ENCODE assay signal across 8 cellular contexts in genomic region chr5:159316519-159317383, GRCh38. TPM values are rescaled to one million over a fixed set of nuclear protein-coding genes. Genes with fewer than 3 reads are reported as not detected.
DNase-seq lines count a peak whose midpoint lies in the region; ATAC-seq and TF ChIP-seq lines count a peak whose summit lies in the region.

No MANE protein-coding gene starts in this region.

- H3K9me3 ChIP-seq in neural progenitor cell (ENCODE audit: low read depth) (no peaks in the 10 kb centered on the region), aorta (ENCODE audit: control insufficient read depth, low read length) (no peaks in the 10 kb centered on the region)

- no peak for TF ChIP-seq POLR2A in erythroblast (IDR thresholded peaks at IDR 0.05; ENCODE audit: low read length)

- H3K36me3 ChIP-seq in neural progenitor cell (no peaks in the 10 kb centered on the region), aorta (ENCODE audit: control insufficient read depth in 1 of 2, insufficient read depth in 2 of 2, low read length in 1 of 2) (no peaks in the 10 kb centered on the region)

- H3K9ac ChIP-seq in neural progenitor cell: no peak overlapping the region

- no peak overlapping the region for H3K27ac Mint-ChIP-seq in neural progenitor cell

- H3K4me3 ChIP-seq in neural progenitor cell (no peak overlapping the region), aorta (ENCODE audit: low read length in 2 of 2) (no peak overlapping the region)

- peak overlapping the region; percentile 29 for H2AFZ ChIP-seq in neural progenitor cell (replicated peaks)

- no peaks in the 10 kb centered on the region for H3K79me2 ChIP-seq in neural progenitor cell (ENCODE audit: low read depth)

- no peaks in the 10 kb centered on the region for H3K36me3 Mint-ChIP-seq in neural progenitor cell

- no peaks in the 10 kb centered on the region for H3F3A ChIP-seq in neural progenitor cell (ENCODE audit: low read depth)

- intact Hi-C loops in aorta (cut with DNase I): no loop called here

- no peaks in the 10 kb centered on the region for H4K20me1 ChIP-seq in neural progenitor cell (ENCODE audit: low read depth)

- peaks cover 17% of the 10 kb centered on the region for H3K27me3 ChIP-seq in neural progenitor cell
- no peaks in the 10 kb centered on the region for H3K27me3 ChIP-seq in aorta (ENCODE audit: control insufficient read depth in 1 of 2, insufficient read depth in 2 of 2, low read length in 1 of 2)

- ATAC-seq in aorta (ENCODE audit: low FRiP score) (no peak), HG03159 (IDR thresholded peaks at IDR 0.05; ENCODE audit: unreplicated experiment) (no peak)

- no peaks in the 10 kb centered on the region for H3K9me3 Mint-ChIP-seq in neural progenitor cell

- H3K4me3 Mint-ChIP-seq in neural progenitor cell: no peak overlapping the region

- no peak overlapping the region for H3K4me2 ChIP-seq in neural progenitor cell

- no peaks in the 10 kb centered on the region for H3K4me1 Mint-ChIP-seq in neural progenitor cell

- H3K27ac ChIP-seq in VCaP: no peak overlapping the region
- H3K27ac ChIP-seq in neural progenitor cell: no peak overlapping the region
- no peak overlapping the region for H3K27ac ChIP-seq in aorta (ENCODE audit: low read depth in 1 of 2, low read length in 2 of 2)

- H3K4me1 ChIP-seq in neural progenitor cell (no peaks in the 10 kb centered on the region), aorta (ENCODE audit: control insufficient read depth in 1 of 2, insufficient read depth in 2 of 2, low read length in 2 of 2) (no peaks in the 10 kb centered on the region)

- DNase-seq in AG09319 (ENCODE audit: extremely low read depth, low read depth) (no peak), LoVo (ENCODE audit: low spot score) (peak; percentile 59), erythroblast (lab: John Stamatoyannopoulos, UW) (peak; percentile 58 to 69), neural progenitor cell (ENCODE audit: low spot score) (peak; percentile 71), aorta (no peak)

- TF ChIP-seq CTCF in AG09319 (IDR thresholded peaks at IDR 0.05; ENCODE audit: low read depth, low read length) (peak; percentile 72), GM12872 (IDR thresholded peaks at IDR 0.05; ENCODE audit: insufficient read depth, low read depth, low read length) (peak; percentile 86), VCaP (conservative IDR thresholded peaks at IDR 0.05) (peak; percentile 90), neural progenitor cell (IDR thresholded peaks at IDR 0.05) (peak; percentile 72)

- H3K27me3 Mint-ChIP-seq in neural progenitor cell (ENCODE audit: insufficient read depth, low read depth): peaks cover 10% of the 10 kb centered on the region

- 80 to 82% methylated on average over 9 of the region's 9 CpGs for WGBS in aorta, 2 donors

RNA-seq across cellular contexts. Expression of gene IL12B, which starts 13.5 kb away (rescaled TPM):
- total RNA-seq in neural progenitor cell (ENCODE audit: low replicate concordance) (not detected in 2 replicates), aorta (not detected)
- not detected for polyA plus RNA-seq in aorta

RNA-seq across cellular contexts. Expression of gene UBLCP1, which starts 53.7 kb away (rescaled TPM):
- total RNA-seq in neural progenitor cell (ENCODE audit: low replicate concordance) (43.4 and 79.1 TPM in 2 replicates), aorta (10 to 100 TPM; 20.0 to 23.5 TPM)
- 10 to 100 TPM; 17.9 to 22.2 TPM for polyA plus RNA-seq in aorta

Comparison
In these comparisons a context has a peak if more than half of its experiments do, and no peak if none do; other contexts are left out.
1. DNase-seq: peak in LoVo (single experiment), erythroblast (2 of 2) and neural progenitor cell (single experiment); none in AG09319 (single experiment) and aorta (0 of 2).
2. Peak in every context shown above with its lines, with median percentiles within 50 percentile points of each other: CTCF ChIP-seq.